Comparison of ENCODE assay signal across 15 cellular contexts in the genomic region with DNA sequence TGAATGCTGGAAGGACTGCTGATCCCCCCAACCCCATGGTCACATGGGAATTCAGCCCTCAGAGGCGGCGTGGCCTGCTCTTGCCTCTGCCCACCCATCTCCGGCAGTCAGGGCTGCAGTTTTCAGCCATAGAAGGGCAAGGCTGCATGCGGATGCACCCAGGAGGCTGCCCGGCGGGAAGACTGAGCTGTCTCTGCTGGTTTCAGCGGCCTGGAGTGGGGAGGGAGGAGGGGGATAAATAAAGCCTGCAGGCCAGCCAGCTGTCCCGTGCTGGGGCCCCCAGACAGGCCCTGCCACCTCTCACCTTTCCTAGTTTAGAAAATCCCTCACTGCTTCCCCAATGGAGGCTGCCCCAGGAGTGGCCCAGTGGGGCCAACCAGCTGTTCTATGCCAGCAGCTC. TPM values are rescaled to one million over a fixed set of nuclear protein-coding genes. Genes with fewer than 3 reads are reported as not detected.
DNase-seq lines count a peak whose midpoint lies in the region; ATAC-seq lines count a peak whose summit lies in the region.
"Had no signal": no experiment of that assay in that cellular context is flagged by ENCODE, and none has a peak within 500 bp of the region (broad histone marks: within the 10 kb centered on the region; RNA-seq: fewer than 3 reads in every experiment).

No MANE protein-coding gene starts in this region.

- peaks cover 27% of the 10 kb centered on the region for H3K36me3 ChIP-seq in HUES64 (ENCODE audit: insufficient read depth, low read length)

- no peaks in the 10 kb centered on the region for H3K27me3 ChIP-seq in HUES64 (ENCODE audit: insufficient read depth, low read length)
- H3K27me3 ChIP-seq: brain microvascular endothelial cell had no signal

- no peaks in the 10 kb centered on the region for H3K27me3 Mint-ChIP-seq in activated T-helper 17 cell treated with anti-CD3 and anti-CD28 coated beads, Interleukin-2, amount 50 U/mL, for 72 hours
- H3K27me3 Mint-ChIP-seq: CD4-positive, alpha-beta memory T cell had no signal

- no peak for ATAC-seq in activated T-helper 17 cell treated with anti-CD3 and anti-CD28 coated beads, Interleukin-2, amount 50 U/mL, for 72 hours (replicated peaks)
- ATAC-seq in stimulated activated effector memory CD8-positive, alpha-beta T cell treated with anti-CD3 and anti-CD28 coated beads, Interleukin-12 subunit alpha, Interleukin-12 subunit beta, amount 100 ng/mL, for 72 hours: no peak
- ATAC-seq in HG03439 (IDR thresholded peaks at IDR 0.05; ENCODE audit: unreplicated experiment): no peak
- ATAC-seq in HG02840 (IDR thresholded peaks at IDR 0.05; ENCODE audit: low FRiP score, unreplicated experiment): no peak
- no peak for ATAC-seq in GM21619 (IDR thresholded peaks at IDR 0.05; ENCODE audit: unreplicated experiment)
- ATAC-seq: activated CD4-positive, CD25-positive, alpha-beta regulatory T cell treated with anti-CD3 and anti-CD28 coated beads, Interleukin-2, amount 50 U/mL, for 24 hours had no signal

- peak overlapping the region; percentile 77 for H3K27ac Mint-ChIP-seq in activated T-helper 17 cell treated with anti-CD3 and anti-CD28 coated beads, Interleukin-2, amount 50 U/mL, for 72 hours
- H3K27ac Mint-ChIP-seq in stimulated activated effector memory CD8-positive, alpha-beta T cell treated with anti-CD3 and anti-CD28 coated beads, Interleukin-12 subunit alpha, Interleukin-12 subunit beta, amount 100 ng/mL, for 72 hours: peak overlapping the region; percentile 85

- H3K9me3 Mint-ChIP-seq in activated T-helper 17 cell treated with anti-CD3 and anti-CD28 coated beads, Interleukin-2, amount 50 U/mL, for 72 hours: no peaks in the 10 kb centered on the region
- no peaks in the 10 kb centered on the region for H3K9me3 Mint-ChIP-seq in stimulated activated effector memory CD8-positive, alpha-beta T cell treated with anti-CD3 and anti-CD28 coated beads, Interleukin-12 subunit alpha, Interleukin-12 subunit beta, amount 100 ng/mL, for 72 hours
- H3K9me3 Mint-ChIP-seq: CD4-positive, alpha-beta memory T cell had no signal

- H3K4me1 Mint-ChIP-seq in activated T-helper 17 cell treated with anti-CD3 and anti-CD28 coated beads, Interleukin-2, amount 50 U/mL, for 72 hours: peaks cover 10% of the 10 kb centered on the region
- peaks cover 41% of the 10 kb centered on the region for H3K4me1 Mint-ChIP-seq in stimulated activated effector memory CD8-positive, alpha-beta T cell treated with anti-CD3 and anti-CD28 coated beads, Interleukin-12 subunit alpha, Interleukin-12 subunit beta, amount 100 ng/mL, for 72 hours

- DNase-seq in left kidney (ENCODE audit: low read depth, low spot score): peak; percentile 42
- DNase-seq in stimulated activated effector memory CD8-positive, alpha-beta T cell treated with anti-CD3 and anti-CD28 coated beads, Interleukin-12 subunit alpha, Interleukin-12 subunit beta, amount 100 ng/mL, for 72 hours (ENCODE audit: low spot score in 2 of 2): no peak
- DNase-seq: brain microvascular endothelial cell; CD4-positive, alpha-beta memory T cell; NCI-H1105 treated with DMSO at 0.1 percent for 48 hours; NCI-H82; stimulated activated CD4-positive, alpha-beta T cell treated with anti-CD3 and anti-CD28 coated beads, Interleukin-2, amount 100 ng/mL, for 48 hours; stimulated activated naive CD4-positive, alpha-beta T cell treated with Interleukin-2 at 50 U/mL for 16 hours had no signal

- peaks cover 13% of the 10 kb centered on the region for H3K36me3 Mint-ChIP-seq in activated T-helper 17 cell treated with anti-CD3 and anti-CD28 coated beads, Interleukin-2, amount 50 U/mL, for 72 hours (ENCODE audit: low read depth)
- peaks cover 33% of the 10 kb centered on the region for H3K36me3 Mint-ChIP-seq in stimulated activated effector memory CD8-positive, alpha-beta T cell treated with anti-CD3 and anti-CD28 coated beads, Interleukin-12 subunit alpha, Interleukin-12 subunit beta, amount 100 ng/mL, for 72 hours

- no peak overlapping the region for H3K4me3 ChIP-seq in HUES64 (ENCODE audit: low read length)
- H3K4me3 ChIP-seq: SK-N-MC had no signal

- H3K9ac ChIP-seq in HUES64 (ENCODE audit: low read depth, low read length): peak overlapping the region; percentile 28; the same call in 1 of the 2 replicates

- 46% methylated on average over 8 of the region's 8 CpGs for WGBS in HUES64

- peak overlapping the region; percentile 35; the same call in 1 of the 2 replicates for H3K27ac ChIP-seq in HUES64 (ENCODE audit: low read depth, low read length)
- H3K27ac ChIP-seq: brain microvascular endothelial cell, SK-N-MC had no signal

- H3K4me1 ChIP-seq in HUES64 (ENCODE audit: insufficient read depth, low read length): peaks cover 18% of the 10 kb centered on the region

- no peak overlapping the region for H3K4me3 Mint-ChIP-seq in activated T-helper 17 cell treated with anti-CD3 and anti-CD28 coated beads, Interleukin-2, amount 50 U/mL, for 72 hours
- no peak overlapping the region for H3K4me3 Mint-ChIP-seq in stimulated activated effector memory CD8-positive, alpha-beta T cell treated with anti-CD3 and anti-CD28 coated beads, Interleukin-12 subunit alpha, Interleukin-12 subunit beta, amount 100 ng/mL, for 72 hours

- no peaks in the 10 kb centered on the region for H3K9me3 ChIP-seq in HUES64 (ENCODE audit: insufficient read depth, low read depth, low read length)

RNA-seq across cellular contexts. Expression of a gene that starts 4.8 kb away (rescaled TPM):
- 20.0 TPM for polyA plus RNA-seq in HUES64 (2013, experiment 1 of 2)
- polyA plus RNA-seq in HUES64 (2013, experiment 2 of 2): 22.1 TPM
- total RNA-seq in activated T-helper 17 cell treated with anti-CD3 and anti-CD28 coated beads, Interleukin-2, amount 50 U/mL, for 72 hours: 10 to 100 TPM; 10.3 to 15.9 TPM

RNA-seq across cellular contexts. Expression of a gene that starts 42.5 kb away (rescaled TPM):
- polyA plus RNA-seq in HUES64 (2013, experiment 1 of 2): 0.30 TPM
- 0.32 TPM for polyA plus RNA-seq in HUES64 (2013, experiment 2 of 2)
- total RNA-seq in activated T-helper 17 cell treated with anti-CD3 and anti-CD28 coated beads, Interleukin-2, amount 50 U/mL, for 72 hours: under 1 TPM in 1 of 2 donors, not detected in 1; 0.84 TPM
- total RNA-seq: CD4-positive, alpha-beta memory T cell had no signal
- polyA plus RNA-seq: CD4-positive, alpha-beta memory T cell had no signal

RNA-seq across cellular contexts. Expression of a gene that starts 42.6 kb away (rescaled TPM):
- polyA plus RNA-seq in HUES64 (2013, experiment 1 of 2): 137 TPM
- polyA plus RNA-seq in HUES64 (2013, experiment 2 of 2): 138 TPM
- 10 to 100 TPM; 48.1 to 95.1 TPM for total RNA-seq in activated T-helper 17 cell treated with anti-CD3 and anti-CD28 coated beads, Interleukin-2, amount 50 U/mL, for 72 hours
